Comparison of ENCODE assay signal across 21 cellular contexts in the genomic region with DNA sequence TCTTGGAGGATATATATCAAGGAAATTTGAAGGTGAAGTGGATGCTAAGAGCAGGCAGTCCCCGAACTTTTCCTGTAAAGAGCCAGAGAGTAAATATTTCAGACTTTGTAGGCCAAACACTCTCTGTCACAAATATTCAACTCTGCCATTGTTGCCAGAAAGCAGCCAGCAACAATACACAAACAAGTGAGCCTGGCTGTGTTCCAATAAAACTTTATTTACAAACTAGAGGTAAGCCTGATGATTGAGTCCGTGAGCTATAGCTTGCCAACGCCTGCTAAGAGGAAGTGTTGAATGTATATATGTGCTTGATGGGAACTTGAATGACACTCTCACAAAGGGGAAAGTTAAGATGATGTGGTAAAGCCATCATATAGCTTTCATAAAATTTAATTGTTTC.
"Had no signal": no experiment of that assay in that cellular context is flagged by ENCODE, and none has a peak within 500 bp of the region (broad histone marks: within the 10 kb centered on the region; RNA-seq: fewer than 3 reads in every experiment).

No MANE protein-coding gene starts in this region.

- H3K27me3 ChIP-seq: gastrocnemius medialis, upper lobe of left lung had no signal

- H3K4me3 Mint-ChIP-seq: activated naive CD4-positive, alpha-beta T cell treated with anti-CD3 and anti-CD28 coated beads, Interleukin-2, amount 10 ng/mL, durations not matched to agents 7 days and 5 days; activated naive CD8-positive, alpha-beta T cell treated with anti-CD3 and anti-CD28 coated beads, Interleukin-2, amount 50 U/mL, for 24 hours; naive B cell; neural crest cell had no signal

- H3K27me3 Mint-ChIP-seq: activated naive CD4-positive, alpha-beta T cell treated with anti-CD3 and anti-CD28 coated beads, Interleukin-2, amount 10 ng/mL, durations not matched to agents 7 days and 5 days; activated naive CD8-positive, alpha-beta T cell treated with anti-CD3 and anti-CD28 coated beads, Interleukin-2, amount 50 U/mL, for 24 hours; progenitor cell of endocrine pancreas had no signal

- H3K9me3 ChIP-seq: gastrocnemius medialis, upper lobe of left lung had no signal

- H3K36me3 ChIP-seq: gastrocnemius medialis, upper lobe of left lung had no signal

- H3K27ac Mint-ChIP-seq: activated naive CD4-positive, alpha-beta T cell treated with anti-CD3 and anti-CD28 coated beads, Interleukin-2, amount 10 ng/mL, durations not matched to agents 7 days and 5 days; activated naive CD8-positive, alpha-beta T cell treated with anti-CD3 and anti-CD28 coated beads, Interleukin-2, amount 50 U/mL, for 24 hours; naive B cell; progenitor cell of endocrine pancreas had no signal

- H3K4me1 ChIP-seq: upper lobe of left lung had no signal

- DNase-seq: activated CD4-positive, alpha-beta T cell treated with anti-CD3 and anti-CD28 coated beads, Interleukin-2, amount 50 U/mL, for 1 hour; activated CD8-positive, alpha-beta memory T cell treated with anti-CD3 and anti-CD28 coated beads, Interleukin-2, amount 50 U/mL, for 48 hours; activated effector memory CD4-positive, alpha-beta T cell treated with Interleukin-2 at 50 U/mL for 16 hours; activated naive CD4-positive, alpha-beta T cell treated with anti-CD3 and anti-CD28 coated beads, Interleukin-2, amount 10 ng/mL, durations not matched to agents 7 days and 5 days; activated naive CD8-positive, alpha-beta T cell treated with anti-CD3 and anti-CD28 coated beads, Interleukin-2, amount 50 U/mL, for 24 hours; activated T-cell treated with anti-CD3 and anti-CD28 coated beads, Interleukin-2, amount 50 U/mL, for 48 hours; aorta; gastrocnemius medialis; head of caudate nucleus; kidney; mammary epithelial cell; naive B cell; right cardiac atrium; stimulated activated CD4-positive, alpha-beta T cell treated with anti-CD3 and anti-CD28 coated beads, Interleukin-2, amount 100 ng/mL, for 24 hours; stimulated activated naive CD4-positive, alpha-beta T cell treated with Interleukin-2 at 50 U/mL for 16 hours; upper lobe of left lung had no signal

- ATAC-seq: activated naive CD8-positive, alpha-beta T cell treated with anti-CD3 and anti-CD28 coated beads, Interleukin-2, amount 50 U/mL, for 24 hours; esophagus mucosa; gastrocnemius medialis; left lobe of liver; right cardiac atrium had no signal

- H3K4me1 Mint-ChIP-seq: activated naive CD4-positive, alpha-beta T cell treated with anti-CD3 and anti-CD28 coated beads, Interleukin-2, amount 10 ng/mL, durations not matched to agents 7 days and 5 days; activated naive CD8-positive, alpha-beta T cell treated with anti-CD3 and anti-CD28 coated beads, Interleukin-2, amount 50 U/mL, for 24 hours; naive B cell; neural crest cell had no signal

- H3K36me3 Mint-ChIP-seq: activated naive CD4-positive, alpha-beta T cell treated with anti-CD3 and anti-CD28 coated beads, Interleukin-2, amount 10 ng/mL, durations not matched to agents 7 days and 5 days; naive B cell had no signal

- H3K4me3 ChIP-seq: coronary artery, gastrocnemius medialis, upper lobe of left lung had no signal

- H3K9me3 Mint-ChIP-seq: activated naive CD4-positive, alpha-beta T cell treated with anti-CD3 and anti-CD28 coated beads, Interleukin-2, amount 10 ng/mL, durations not matched to agents 7 days and 5 days; activated naive CD8-positive, alpha-beta T cell treated with anti-CD3 and anti-CD28 coated beads, Interleukin-2, amount 50 U/mL, for 24 hours had no signal
